ENCODE assay signal across 8 cellular contexts in genomic region chr16:69384974-69385373, GRCh38. TPM values are rescaled to one million over a fixed set of nuclear protein-coding genes. Genes with fewer than 3 reads are reported as not detected.
A peak's percentile ranks its signal among the peaks of the same experiment; 100 is the strongest.
DNase-seq lines count a peak whose midpoint lies in the region; ATAC-seq, FAIRE-seq and TF ChIP-seq lines count a peak whose summit lies in the region.

No MANE protein-coding gene starts in this region.

- H2AFZ ChIP-seq in OCI-LY7 (ENCODE audit: low read length), result peak overlapping the region; percentile 37; the same call in 1 of the 2 replicates
- H2AFZ ChIP-seq in endothelial cell of umbilical vein (ENCODE audit: low read depth, low read length), result peak overlapping the region; percentile 1

- no peak for ATAC-seq in HG02798 (IDR thresholded peaks at IDR 0.05; ENCODE audit: poor library complexity, unreplicated experiment)
- no peak for ATAC-seq in GM21825 (IDR thresholded peaks at IDR 0.05; ENCODE audit: unreplicated experiment)

- no peaks in the 10 kb centered on the region for H3K27me3 Mint-ChIP-seq in CD4-positive, alpha-beta memory T cell
- no peaks in the 10 kb centered on the region for H3K27me3 Mint-ChIP-seq in osteocyte (ENCODE audit: unreplicated experiment)

- H3K9me1 ChIP-seq in endothelial cell of umbilical vein (replicated peaks; ENCODE audit: control insufficient read depth, extremely low read depth, insufficient read depth, low read length), result no peaks in the 10 kb centered on the region

- H3K4me1 ChIP-seq in CD4-positive, alpha-beta memory T cell (ENCODE audit: insufficient read depth, low read length), result peaks cover 30% of the 10 kb centered on the region
- H3K4me1 ChIP-seq in OCI-LY7 (ENCODE audit: insufficient read depth, low read length, poor library complexity, severe bottlenecking) (peaks cover 27% of the 10 kb centered on the region), endothelial cell of umbilical vein (ENCODE audit: control insufficient read depth, extremely low read depth, insufficient read depth, low read length) (peaks cover 25% of the 10 kb centered on the region)

- peaks cover 0 to 2% (median 0%) of the 10 kb centered on the region in 8 donors for H3K9me3 Mint-ChIP-seq in CD4-positive, alpha-beta memory T cell
- no peaks in the 10 kb centered on the region for H3K9me3 Mint-ChIP-seq in osteocyte (ENCODE audit: unreplicated experiment)

- H3K4me3 Mint-ChIP-seq in CD4-positive, alpha-beta memory T cell, result peak overlapping the region; percentile 85 to 94 (median 86)
- H3K4me3 Mint-ChIP-seq in osteocyte (ENCODE audit: unreplicated experiment), result peak overlapping the region; percentile 84

- H3K4me3 ChIP-seq in CD4-positive, alpha-beta memory T cell (ENCODE audit: low read length in 2 of 2), result peak overlapping the region; percentile 21 to 74
- peak overlapping the region; percentile 97 for H3K4me3 ChIP-seq in OCI-LY7 (ENCODE audit: low read depth, low read length, poor library complexity, severe bottlenecking)
- peak overlapping the region; percentile 93 to 98 (median 96) for H3K4me3 ChIP-seq in endothelial cell of umbilical vein (replicated peaks in 1 of 3; ENCODE audit: insufficient read depth in 1 of 3, low read depth in 1 of 3, low read length in 3 of 3)

- CTCF ChIA-PET in CD4-positive, alpha-beta memory T cell (lab: Charles Lee; ENCODE audit: partially characterized antibody), result interaction anchor here (0.6 to 2.3 kb wide), 3 partner anchors 11 to 851 kb away, joined by 3 to 8 read pairs (median 5); no protein-coding TSS in a partner anchor
- CTCF ChIA-PET in OCI-LY7 (lab: Charles Lee; ENCODE audit: unreplicated experiment) (no interaction called here), endothelial cell of umbilical vein (lab: Charles Lee) (interaction anchor here (0.8 to 4.5 kb wide), 2 partner anchors 11 to 538 kb away, joined by 6 to 23 read pairs; no protein-coding TSS in a partner anchor)

- POLR2A ChIA-PET in CD4-positive, alpha-beta memory T cell (lab: Charles Lee; ENCODE audit: partially characterized antibody), result interaction anchor here (0.7 to 1.6 kb wide), 6 partner anchors 9 to 376 kb away, joined by 3 to 5 read pairs (median 4); partner anchors contain the start of gene PDF
- POLR2A ChIA-PET in OCI-LY7 (lab: Charles Lee), result interaction anchor here (0.6 to 2.4 kb wide), 5 partner anchors 9 to 59 kb away, joined by 3 to 6 read pairs (median 4); no protein-coding TSS in a partner anchor
- POLR2A ChIA-PET in endothelial cell of umbilical vein (lab: Charles Lee), result interaction anchor here (0.5 kb wide), 1 partner anchor 41 kb away, joined by 3 read pairs; no protein-coding TSS in a partner anchor

- peak overlapping the region; percentile 81 for H3K27ac ChIP-seq in CD4-positive, alpha-beta memory T cell (ENCODE audit: low read depth, low read length)
- peak overlapping the region; percentile 79 for H3K27ac ChIP-seq in OCI-LY7 (ENCODE audit: low read depth, low read length, poor library complexity, severe bottlenecking)
- peak overlapping the region; percentile 88 for H3K27ac ChIP-seq in endothelial cell of umbilical vein (ENCODE audit: insufficient read depth, low read depth, low read length)

- H4K20me1 ChIP-seq in OCI-LY7 (ENCODE audit: insufficient read depth, low read length) (peaks cover 16% of the 10 kb centered on the region; the same call in 1 of the 2 replicates), endothelial cell of umbilical vein (replicated peaks; ENCODE audit: control insufficient read depth, extremely low read depth, insufficient read depth, low read length) (no peaks in the 10 kb centered on the region)

- H3K27me3 ChIP-seq in CD4-positive, alpha-beta memory T cell (ENCODE audit: insufficient read depth, low read length), result no peaks in the 10 kb centered on the region
- H3K27me3 ChIP-seq in endothelial cell of umbilical vein (ENCODE audit: control insufficient read depth in 2 of 2, insufficient read depth in 2 of 2, low read length in 2 of 2), result no peaks in the 10 kb centered on the region

- no peak for TF ChIP-seq CTCF in OCI-LY7 (conservative IDR thresholded peaks at IDR 0.05; ENCODE audit: low read length)
- TF ChIP-seq CTCF in endothelial cell of umbilical vein (IDR thresholded peaks at IDR 0.05; ENCODE audit: extremely low read depth in 1 of 2, insufficient read depth in 1 of 2, low read depth in 1 of 2, low read length in 2 of 2), result no peak
- TF ChIP-seq CTCF in osteocyte (IDR thresholded peaks at IDR 0.05), result no peak

- peak overlapping the region; percentile 97 for H3K9ac ChIP-seq in endothelial cell of umbilical vein (replicated peaks; ENCODE audit: extremely low read depth, insufficient read depth, low read length)

- dilution Hi-C loops in endothelial cell of umbilical vein (cut with MboI; ENCODE audit: extremely low pct_ligation_motif_present, low sequenced_read_pairs), result no loop called here

- peak in 1 of 5 donors; percentile 9 for DNase-seq in CD4-positive, alpha-beta memory T cell
- DNase-seq in OCI-LY7 (ENCODE audit: low spot score) (peak; percentile 19), endothelial cell of umbilical vein (ENCODE audit: low read depth, low spot score) (no peak), osteocyte (ENCODE audit: extremely low spot score, unreplicated experiment) (no peak), D341Med (ENCODE audit: low spot score) (no peak), H4 (ENCODE audit: low spot score) (no peak)

- no peak for TF ChIP-seq POLR2A in endothelial cell of umbilical vein (IDR thresholded peaks at IDR 0.05; ENCODE audit: low read depth, low read length)

- no peaks in the 10 kb centered on the region for H3K9me3 ChIP-seq in CD4-positive, alpha-beta memory T cell (ENCODE audit: control insufficient read depth in 1 of 2, low read length in 2 of 2)
- H3K9me3 ChIP-seq in OCI-LY7 (ENCODE audit: low read length) (0 out of 2 replicates have a peak, but pooled peaks cover 6% of the 10 kb centered on the region), endothelial cell of umbilical vein (replicated peaks; ENCODE audit: control insufficient read depth, insufficient read depth, low read length) (no peaks in the 10 kb centered on the region)

- no peaks in the 10 kb centered on the region for H3K9me2 ChIP-seq in OCI-LY7 (ENCODE audit: insufficient read depth, low read length)

- H3K36me3 Mint-ChIP-seq in CD4-positive, alpha-beta memory T cell, result peaks cover 9 to 32% of the 10 kb centered on the region in 2 donors
- peaks cover 21% of the 10 kb centered on the region for H3K36me3 Mint-ChIP-seq in osteocyte (ENCODE audit: unreplicated experiment)

- no peak for FAIRE-seq in endothelial cell of umbilical vein (lab: Jason Lieb, UNC)

- BruUV-seq in OCI-LY7 (replicated peaks; lab: Mats Ljungman, UMichigan) (no TSS peak), endothelial cell of umbilical vein (replicated peaks; lab: Mats Ljungman, UMichigan) (TSS peak; percentile 46)

- peak overlapping the region; percentile 91 to 96 (median 94) for H3K27ac Mint-ChIP-seq in CD4-positive, alpha-beta memory T cell
- H3K27ac Mint-ChIP-seq in osteocyte (ENCODE audit: unreplicated experiment), result peak overlapping the region; percentile 92

- peak overlapping the region; percentile 80 for H3K4me2 ChIP-seq in OCI-LY7 (ENCODE audit: low read length)
- peak overlapping the region; percentile 79 for H3K4me2 ChIP-seq in endothelial cell of umbilical vein (ENCODE audit: insufficient read depth, low read length)

- H3K79me2 ChIP-seq in OCI-LY7 (ENCODE audit: insufficient read depth, low read depth, low read length), result peaks cover 55% of the 10 kb centered on the region
- peaks cover 33% of the 10 kb centered on the region for H3K79me2 ChIP-seq in endothelial cell of umbilical vein (ENCODE audit: control insufficient read depth, insufficient read depth, low read length)

- peaks cover 17 to 41% (median 27%) of the 10 kb centered on the region in 4 donors for H3K4me1 Mint-ChIP-seq in CD4-positive, alpha-beta memory T cell
- peaks cover 16% of the 10 kb centered on the region for H3K4me1 Mint-ChIP-seq in osteocyte (ENCODE audit: unreplicated experiment)

- peaks cover 30% of the 10 kb centered on the region for H3K36me3 ChIP-seq in CD4-positive, alpha-beta memory T cell (ENCODE audit: insufficient read depth, low read length)
- H3K36me3 ChIP-seq in OCI-LY7 (ENCODE audit: insufficient read depth, low read length) (peaks cover 46% of the 10 kb centered on the region), endothelial cell of umbilical vein (ENCODE audit: control insufficient read depth in 2 of 2, extremely low read depth in 1 of 2, insufficient read depth in 2 of 2, low read length in 2 of 2) (peaks cover 4 to 9% of the 10 kb centered on the region in 2 experiments)

- intact Hi-C loops in CD4-positive, alpha-beta memory T cell (cut with micrococcal nuclease), result loop anchor here (1.0 kb wide), 2 partner anchors 39 to 46 kb away; partner anchors contain the start of genes COG8, CYB5B and NIP7
- intact Hi-C loops in OCI-LY7 (cut with micrococcal nuclease; ENCODE audit: unreplicated experiment), result loop anchor here (2.0 to 5.0 kb wide), 3 partner anchors 46 to 253 kb away; partner anchors contain the start of genes CHTF8, COG8, NIP7 and PDF
- intact Hi-C loops in endothelial cell of umbilical vein (cut with micrococcal nuclease), result loop anchor here (1.0 kb wide), 1 partner anchor 46 kb away; the partner anchor contains the start of genes COG8 and NIP7

RNA-seq across cellular contexts. Expression of gene TERF2, which starts 0.8 kb away (rescaled TPM):
- 10 to 100 TPM; 55.2 to 57.3 TPM for total RNA-seq in CD4-positive, alpha-beta memory T cell
- polyA plus RNA-seq in CD4-positive, alpha-beta memory T cell, result 10 to 100 TPM; 19.2 to 30.1 TPM
- 18.8 and 19.8 TPM in 2 replicates for total RNA-seq in OCI-LY7 (2014; rRNA removed; shearing (Covaris generic))
- total RNA-seq in OCI-LY7 (2022) (63.9 and 81.0 TPM in 2 replicates), endothelial cell of umbilical vein (32.8 and 36.0 TPM in 2 replicates), osteocyte (33.5 and 43.7 TPM in 2 replicates)
- 11.9 and 13.9 TPM in 2 replicates for polyA plus RNA-seq in endothelial cell of umbilical vein
- 16.0 and 16.3 TPM in 2 replicates for polyA plus RNA-seq in endothelial cell of umbilical vein (2011; cell fraction: cytosol; rRNA removed)
- 13.1 and 14.7 TPM in 2 replicates for polyA plus RNA-seq in endothelial cell of umbilical vein (2011; cell fraction: nucleus; rRNA removed)
- polyA plus RNA-seq in endothelial cell of umbilical vein (2012), result 21.7 and 28.4 TPM in 2 replicates
- polyA minus RNA-seq in endothelial cell of umbilical vein, result 18.4 and 18.8 TPM in 2 replicates
- 26.8 TPM for polyA minus RNA-seq in endothelial cell of umbilical vein (2011; cell fraction: cytosol; rRNA and poly(A)+ RNA removed)
- 10.0 and 14.1 TPM in 2 replicates for polyA minus RNA-seq in endothelial cell of umbilical vein (2011; cell fraction: nucleus; rRNA and poly(A)+ RNA removed)
- 6.9 and 7.8 TPM in 2 replicates for total RNA-seq in H4 (2014; rRNA removed; shearing (Covaris generic))

RNA-seq across cellular contexts. Expression of gene TMED6, which starts 33.4 kb away (rescaled TPM):
- total RNA-seq in CD4-positive, alpha-beta memory T cell, result 1 to 10 TPM; 2.5 to 5.4 TPM
- polyA plus RNA-seq in CD4-positive, alpha-beta memory T cell, result under 1 TPM in 1 of 2 donors, not detected in 1; 0.30 TPM
- 1.7 TPM in 1 of 2 replicates, not detected in the other for total RNA-seq in OCI-LY7 (2014; rRNA removed; shearing (Covaris generic))
- total RNA-seq in OCI-LY7 (2022), result 1.2 and 1.7 TPM in 2 replicates
- 0.37 and 1.2 TPM in 2 replicates for total RNA-seq in endothelial cell of umbilical vein
- polyA plus RNA-seq in endothelial cell of umbilical vein, result not detected in 2 replicates
- polyA plus RNA-seq in endothelial cell of umbilical vein (2011; cell fraction: cytosol; rRNA removed), result not detected in 2 replicates
- polyA plus RNA-seq in endothelial cell of umbilical vein (2011; cell fraction: nucleus; rRNA removed), result 0.32 and 0.68 TPM in 2 replicates
- polyA plus RNA-seq in endothelial cell of umbilical vein (2012), result 0.68 and 0.74 TPM in 2 replicates
- polyA minus RNA-seq in endothelial cell of umbilical vein, result 1.4 TPM in 1 of 2 replicates, not detected in the other
- not detected for polyA minus RNA-seq in endothelial cell of umbilical vein (2011; cell fraction: cytosol; rRNA and poly(A)+ RNA removed)
- 0.91 TPM in 1 of 2 replicates, not detected in the other for polyA minus RNA-seq in endothelial cell of umbilical vein (2011; cell fraction: nucleus; rRNA and poly(A)+ RNA removed)
- total RNA-seq in osteocyte, result 0.40 and 0.94 TPM in 2 replicates
- not detected in 2 replicates for total RNA-seq in H4 (2014; rRNA removed; shearing (Covaris generic))

RNA-seq across cellular contexts. Expression of gene CYB5B, which starts 39.4 kb away (rescaled TPM):
- 10 to 100 TPM; 59.2 to 64.4 TPM for total RNA-seq in CD4-positive, alpha-beta memory T cell
- polyA plus RNA-seq in CD4-positive, alpha-beta memory T cell, result 100 to 1,000 TPM; 115 to 141 TPM
- 64.9 and 83.0 TPM in 2 replicates for total RNA-seq in OCI-LY7 (2014; rRNA removed; shearing (Covaris generic))
- total RNA-seq in OCI-LY7 (2022) (177 and 184 TPM in 2 replicates), endothelial cell of umbilical vein (169 and 176 TPM in 2 replicates), osteocyte (69.8 and 74.2 TPM in 2 replicates)
- 173 and 175 TPM in 2 replicates for polyA plus RNA-seq in endothelial cell of umbilical vein
- polyA plus RNA-seq in endothelial cell of umbilical vein (2011; cell fraction: cytosol; rRNA removed), result 160 and 192 TPM in 2 replicates
- polyA plus RNA-seq in endothelial cell of umbilical vein (2011; cell fraction: nucleus; rRNA removed), result 92.2 and 94.9 TPM in 2 replicates
- 106 and 126 TPM in 2 replicates for polyA plus RNA-seq in endothelial cell of umbilical vein (2012)
- polyA minus RNA-seq in endothelial cell of umbilical vein, result 230 and 239 TPM in 2 replicates
- 45.1 TPM for polyA minus RNA-seq in endothelial cell of umbilical vein (2011; cell fraction: cytosol; rRNA and poly(A)+ RNA removed)
- polyA minus RNA-seq in endothelial cell of umbilical vein (2011; cell fraction: nucleus; rRNA and poly(A)+ RNA removed), result 57.8 and 76.4 TPM in 2 replicates
- total RNA-seq in H4 (2014; rRNA removed; shearing (Covaris generic)), result 111 and 128 TPM in 2 replicates

RNA-seq across cellular contexts. Expression of gene NIP7, which starts 45.4 kb away (rescaled TPM):
- total RNA-seq in CD4-positive, alpha-beta memory T cell, result 10 to 100 TPM; 30.9 to 31.9 TPM
- 10 to 100 TPM; 23.4 to 24.4 TPM for polyA plus RNA-seq in CD4-positive, alpha-beta memory T cell
- 26.9 and 39.7 TPM in 2 replicates for total RNA-seq in OCI-LY7 (2014; rRNA removed; shearing (Covaris generic))
- total RNA-seq in OCI-LY7 (2022) (49.1 and 50.7 TPM in 2 replicates), endothelial cell of umbilical vein (40.9 and 46.8 TPM in 2 replicates), osteocyte (21.1 and 22.7 TPM in 2 replicates)
- polyA plus RNA-seq in endothelial cell of umbilical vein, result 8.1 and 8.8 TPM in 2 replicates
- 11.6 and 12.3 TPM in 2 replicates for polyA plus RNA-seq in endothelial cell of umbilical vein (2011; cell fraction: cytosol; rRNA removed)
- 8.6 and 10.4 TPM in 2 replicates for polyA plus RNA-seq in endothelial cell of umbilical vein (2011; cell fraction: nucleus; rRNA removed)
- 32.2 and 44.1 TPM in 2 replicates for polyA plus RNA-seq in endothelial cell of umbilical vein (2012)
- 16.8 and 17.6 TPM in 2 replicates for polyA minus RNA-seq in endothelial cell of umbilical vein
- polyA minus RNA-seq in endothelial cell of umbilical vein (2011; cell fraction: cytosol; rRNA and poly(A)+ RNA removed), result 12.2 TPM
- 6.8 and 10.9 TPM in 2 replicates for polyA minus RNA-seq in endothelial cell of umbilical vein (2011; cell fraction: nucleus; rRNA and poly(A)+ RNA removed)
- 28.9 and 44.9 TPM in 2 replicates for total RNA-seq in H4 (2014; rRNA removed; shearing (Covaris generic))

RNA-seq across cellular contexts. Expression of gene COG8, which starts 45.6 kb away (rescaled TPM):
- total RNA-seq in CD4-positive, alpha-beta memory T cell, result 10 to 100 TPM; 66.0 to 66.1 TPM
- polyA plus RNA-seq in CD4-positive, alpha-beta memory T cell, result 10 to 100 TPM; 31.3 to 34.1 TPM
- 39.0 and 60.3 TPM in 2 replicates for total RNA-seq in OCI-LY7 (2014; rRNA removed; shearing (Covaris generic))
- total RNA-seq in OCI-LY7 (2022) (55.9 and 60.9 TPM in 2 replicates), endothelial cell of umbilical vein (25.1 and 31.6 TPM in 2 replicates), osteocyte (50.8 and 52.3 TPM in 2 replicates)
- polyA plus RNA-seq in endothelial cell of umbilical vein, result 29.0 and 33.2 TPM in 2 replicates
- 22.4 and 24.1 TPM in 2 replicates for polyA plus RNA-seq in endothelial cell of umbilical vein (2011; cell fraction: cytosol; rRNA removed)
- polyA plus RNA-seq in endothelial cell of umbilical vein (2011; cell fraction: nucleus; rRNA removed), result 18.7 and 19.8 TPM in 2 replicates
- 14.8 and 19.5 TPM in 2 replicates for polyA plus RNA-seq in endothelial cell of umbilical vein (2012)
- 33.7 and 40.4 TPM in 2 replicates for polyA minus RNA-seq in endothelial cell of umbilical vein
- 43.8 TPM for polyA minus RNA-seq in endothelial cell of umbilical vein (2011; cell fraction: cytosol; rRNA and poly(A)+ RNA removed)
- 19.0 and 21.7 TPM in 2 replicates for polyA minus RNA-seq in endothelial cell of umbilical vein (2011; cell fraction: nucleus; rRNA and poly(A)+ RNA removed)
- 28.8 and 30.8 TPM in 2 replicates for total RNA-seq in H4 (2014; rRNA removed; shearing (Covaris generic))
